ENCODE assay signal across 9 cellular contexts in the genomic region with DNA sequence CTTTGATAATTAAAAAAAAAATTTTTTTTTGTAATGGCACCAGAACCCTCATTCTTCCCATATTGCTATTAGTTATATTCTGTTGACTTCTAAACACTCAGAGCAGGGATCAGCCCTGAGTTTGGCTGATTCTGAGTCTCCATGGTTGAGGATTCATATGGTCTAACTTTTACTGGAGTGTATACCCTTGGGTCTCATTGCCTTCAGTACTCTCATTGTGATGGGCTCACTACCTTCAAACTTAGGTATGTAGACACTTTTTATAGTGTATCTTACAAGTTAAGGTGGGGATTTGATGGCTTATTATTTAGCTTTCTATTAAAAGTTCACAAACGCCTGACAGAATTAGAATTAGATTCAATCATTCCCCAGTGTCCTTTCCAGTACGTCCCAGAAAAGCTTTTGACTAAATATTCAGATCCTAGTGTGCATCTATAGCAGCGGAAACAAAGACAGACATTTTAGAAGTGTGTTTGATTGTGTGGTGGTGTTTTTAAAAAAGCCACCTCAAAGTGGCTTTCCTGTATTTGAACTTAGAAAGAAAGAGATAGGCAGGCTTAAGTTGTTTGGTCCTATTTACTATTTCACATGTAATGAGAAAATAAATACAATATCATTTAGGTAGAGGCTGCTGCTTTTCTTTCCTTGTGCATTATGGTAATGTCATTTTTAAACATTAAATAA. TPM values are rescaled to one million over a fixed set of nuclear protein-coding genes. Genes with fewer than 3 reads are reported as not detected.
A peak's percentile ranks its signal among the peaks of the same experiment; 100 is the strongest.
DNase-seq lines count a peak whose midpoint lies in the region; ATAC-seq and TF ChIP-seq lines count a peak whose summit lies in the region.
"Had no signal": no experiment of that assay in that cellular context is flagged by ENCODE, and none has a peak within 500 bp of the region (broad histone marks: within the 10 kb centered on the region; RNA-seq: fewer than 3 reads in every experiment).

No MANE protein-coding gene starts in this region.

- H3K4me1 Mint-ChIP-seq in neural crest cell, result peaks cover 24% of the 10 kb centered on the region

- H3K36me3 Mint-ChIP-seq in neural crest cell (ENCODE audit: low read depth), result no peaks in the 10 kb centered on the region

- H3K27me3 ChIP-seq in dorsolateral prefrontal cortex, result no peaks in the 10 kb centered on the region

- no peaks in the 10 kb centered on the region for H3K9me3 Mint-ChIP-seq in neural crest cell

- no peak overlapping the region for H3K4me3 Mint-ChIP-seq in neural crest cell

- no peak for TF ChIP-seq CTCF in AG09309 (IDR thresholded peaks at IDR 0.05; ENCODE audit: control insufficient read depth, insufficient read depth, low read depth, low read length, missing control alignments)
- no peak for TF ChIP-seq CTCF in dorsolateral prefrontal cortex (IDR thresholded peaks at IDR 0.05 in 54 of 56, conservative IDR thresholded peaks at IDR 0.05 in 2 of 56; ENCODE audit: low read depth in 1 of 56, partially characterized antibody in 56 of 56)
- no peak for TF ChIP-seq CTCF in neural crest cell (conservative IDR thresholded peaks at IDR 0.05)

- peak overlapping the region; percentile 60 for H3K4me3 ChIP-seq in AG09309 (ENCODE audit: control insufficient read depth, low read depth, low read length)
- H3K4me3 ChIP-seq in dorsolateral prefrontal cortex, result peak overlapping the region in 58 of 59 donors; percentile 17 to 67 (median 46)

- intact Hi-C loops in dorsolateral prefrontal cortex (cut with DNase I) (no loop called here), sciatic nerve (cut with DNase I) (no loop called here)

- H3K27me3 Mint-ChIP-seq in neural crest cell (ENCODE audit: low read depth), result no peaks in the 10 kb centered on the region

- peak overlapping the region in 58 of 59 donors; percentile 39 to 94 (median 88) for H3K27ac ChIP-seq in dorsolateral prefrontal cortex

- H3K27ac Mint-ChIP-seq in neural crest cell (ENCODE audit: unreplicated experiment), result peak overlapping the region; percentile 60

- ATAC-seq in left lobe of liver (no peak), sciatic nerve (no peak)

- DNase-seq in AG09309 (ENCODE audit: low read depth) (no peak), OCI-M1 (lab: John Stamatoyannopoulos, UW) (peak; percentile 72), dorsolateral prefrontal cortex (no peak), neural crest cell (ENCODE audit: low read depth, low spot score) (no peak), ureter (ENCODE audit: low spot score) (no peak), NAMALWA (ENCODE audit: low spot score) (no peak), left lobe of liver (ENCODE audit: low spot score) (no peak), sciatic nerve (ENCODE audit: low spot score) (no peak)
- DNase-seq: NCI-H1694 treated with DMSO at 0.1 percent for 48 hours had no signal

RNA-seq across cellular contexts. Expression of a gene that starts 1.4 kb away (rescaled TPM):
- total RNA-seq in dorsolateral prefrontal cortex, result 100 to 1,000 TPM; 403 to 915 (median 551) TPM
- 185 and 197 TPM in 2 replicates for total RNA-seq in neural crest cell
- 353 TPM for total RNA-seq in ureter
- total RNA-seq in left lobe of liver, result 89.9 TPM
- total RNA-seq in sciatic nerve, result 322 TPM
